ENCODE assay signal across 18 cellular contexts in the genomic region with DNA sequence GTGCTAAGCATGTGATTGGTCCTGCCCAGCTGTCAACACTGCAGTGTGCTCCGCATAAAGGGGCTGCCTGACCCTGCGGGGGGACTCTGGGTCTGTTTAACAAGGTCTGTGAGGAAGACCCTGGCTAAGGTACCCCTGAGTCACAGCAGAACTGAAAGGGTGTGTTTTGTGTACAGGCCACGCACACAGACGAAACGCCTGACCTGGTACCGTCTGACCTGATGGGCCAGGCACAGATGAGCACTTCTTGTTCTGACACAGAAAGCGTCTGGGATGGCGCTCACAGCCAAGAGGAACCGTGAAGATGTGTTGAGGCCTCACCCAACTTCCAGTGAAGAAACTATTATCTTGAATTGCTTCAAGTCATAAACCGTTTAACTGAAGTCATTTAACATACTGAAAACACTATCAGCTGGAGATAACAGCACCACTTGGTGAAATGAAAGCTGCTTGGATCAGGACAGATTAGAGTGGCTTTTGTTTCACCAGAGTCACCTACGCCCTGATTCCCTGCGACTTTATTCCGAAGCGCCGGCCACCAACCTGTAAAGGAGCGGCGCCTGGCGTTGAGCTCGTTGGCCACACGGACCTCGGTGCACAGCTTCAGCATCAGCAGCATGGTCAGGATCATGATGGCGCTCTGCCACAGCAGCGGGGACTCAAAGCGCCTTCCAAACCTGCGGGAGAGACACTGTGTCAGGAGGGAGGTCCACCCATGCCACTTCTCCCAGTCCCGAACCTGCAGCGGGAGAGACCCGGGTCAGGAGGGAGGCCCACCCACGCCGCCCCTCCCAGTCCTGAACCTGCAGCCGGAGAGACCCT. TPM values are rescaled to one million over a fixed set of nuclear protein-coding genes. Genes with fewer than 3 reads are reported as not detected.
DNase-seq lines count a peak whose midpoint lies in the region; ATAC-seq and TF ChIP-seq lines count a peak whose summit lies in the region.
"Had no signal": no experiment of that assay in that cellular context is flagged by ENCODE, and none has a peak within 500 bp of the region (broad histone marks: within the 10 kb centered on the region; RNA-seq: fewer than 3 reads in every experiment).

No MANE protein-coding gene starts in this region.

- TF ChIP-seq CTCF in mucosa of descending colon (IDR thresholded peaks at IDR 0.05) (no peak), upper lobe of left lung (IDR thresholded peaks at IDR 0.05) (no peak), gastroesophageal sphincter (IDR thresholded peaks at IDR 0.05) (no peak), WTC11 (IDR thresholded peaks at IDR 0.05) (no peak)

- H3K27me3 ChIP-seq in upper lobe of left lung (no peaks in the 10 kb centered on the region), gastroesophageal sphincter (no peaks in the 10 kb centered on the region)

- H3K9me3 ChIP-seq in mucosa of descending colon (no peaks in the 10 kb centered on the region), upper lobe of left lung (no peaks in the 10 kb centered on the region), gastroesophageal sphincter (no peaks in the 10 kb centered on the region)
- H3K9me3 ChIP-seq: A549 had no signal

- TF ChIP-seq POLR2A in upper lobe of left lung (IDR thresholded peaks at IDR 0.05) = no peak
- no peak for TF ChIP-seq POLR2A in gastroesophageal sphincter (IDR thresholded peaks at IDR 0.05)

- peaks cover 42% of the 10 kb centered on the region for H3K4me1 ChIP-seq in mucosa of descending colon (ENCODE audit: low read depth)
- H3K4me1 ChIP-seq in upper lobe of left lung = peaks cover 21 to 64% (median 37%) of the 10 kb centered on the region in 4 donors
- peaks cover 0 to 49% (median 15%) of the 10 kb centered on the region in 3 donors for H3K4me1 ChIP-seq in gastroesophageal sphincter
- H3K4me1 ChIP-seq: A549 had no signal

- no peaks in the 10 kb centered on the region; the same call in 1 of the 2 replicates for H3K27me3 Mint-ChIP-seq in WTC11 (ENCODE audit: low read depth)
- H3K27me3 Mint-ChIP-seq: CD8-positive, alpha-beta memory T cell; IgD-negative memory B cell; stimulated activated naive CD8-positive, alpha-beta T cell treated with anti-CD3 and anti-CD28 coated beads, Interleukin-15, Interleukin-2, amounts not matched to agents 100 ng/mL and 50 ng/mL, for 24 hours had no signal

- POLR2A ChIA-PET in WTC11 (lab: Charles Lee) = interaction anchor here (0.8 kb wide), 1 partner anchor 98 kb away, joined by 3 read pairs; no protein-coding TSS in a partner anchor

- CTCF ChIA-PET in WTC11 (lab: Charles Lee) = no interaction called here

- no peaks in the 10 kb centered on the region for H3K36me3 ChIP-seq in mucosa of descending colon (ENCODE audit: low read depth)
- H3K36me3 ChIP-seq in upper lobe of left lung = peaks cover 10 to 56% (median 28%) of the 10 kb centered on the region in 4 donors
- peaks cover 0 to 60% of the 10 kb centered on the region in 2 donors for H3K36me3 ChIP-seq in gastroesophageal sphincter

- no peaks in the 10 kb centered on the region for H3K9me3 Mint-ChIP-seq in WTC11

- peaks cover 2% of the 10 kb centered on the region; the same call in 1 of the 2 replicates for H3K36me3 Mint-ChIP-seq in WTC11

- TF ChIP-seq EP300 in upper lobe of left lung (IDR thresholded peaks at IDR 0.05) = no peak
- TF ChIP-seq EP300 in gastroesophageal sphincter (IDR thresholded peaks at IDR 0.05) = no peak

- H3K27ac Mint-ChIP-seq in WTC11 = no peak overlapping the region
- H3K27ac Mint-ChIP-seq: stimulated activated naive CD8-positive, alpha-beta T cell treated with anti-CD3 and anti-CD28 coated beads, Interleukin-15, Interleukin-2, amounts not matched to agents 100 ng/mL and 50 ng/mL, for 24 hours had no signal

- peak; percentile 60 for DNase-seq in activated effector memory CD4-positive, alpha-beta T cell treated with anti-CD3 and anti-CD28 coated beads, Interleukin-2, amount 50 U/mL, for 16 hours
- DNase-seq in activated effector memory CD4-positive, alpha-beta T cell treated with Interleukin-2 at 50 U/mL for 16 hours = no peak
- DNase-seq in ecto neural progenitor cell (ENCODE audit: low spot score) (peak; percentile 42), mucosa of descending colon (peak; percentile 73 to 78 (median 76)), upper lobe of left lung (peak; percentile 19 to 72), WTC11 (ENCODE audit: low spot score) (no peak), nucleus accumbens (lab: John Stamatoyannopoulos, UW) (no peak)
- DNase-seq: activated CD4-positive, alpha-beta T cell treated with anti-CD3 and anti-CD28 coated beads, Interleukin-2, amount 50 U/mL, for 4 hours; anterior cingulate cortex; CD8-positive, alpha-beta memory T cell; NCI-H2171 treated with DMSO at 0.1 percent for 48 hours; occipital lobe; SHP77 treated with DMSO at 0.1 percent for 48 hours had no signal

- peak; percentile 80 for ATAC-seq in mucosa of descending colon
- no peak for ATAC-seq in upper lobe of left lung (ENCODE audit: low FRiP score in 2 of 2)
- no peak for ATAC-seq in gastroesophageal sphincter
- ATAC-seq in WTC11 = no peak
- ATAC-seq: A549, HCT116 had no signal

- peaks cover 13% of the 10 kb centered on the region for H3K4me1 Mint-ChIP-seq in WTC11

- H3K27ac ChIP-seq in upper lobe of left lung (no peak overlapping the region), gastroesophageal sphincter (no peak overlapping the region)
- H3K27ac ChIP-seq: A549 had no signal

- no peak overlapping the region for H3K4me3 Mint-ChIP-seq in WTC11
- H3K4me3 Mint-ChIP-seq: stimulated activated naive CD8-positive, alpha-beta T cell treated with anti-CD3 and anti-CD28 coated beads, Interleukin-15, Interleukin-2, amounts not matched to agents 100 ng/mL and 50 ng/mL, for 24 hours had no signal

- H3K4me3 ChIP-seq in mucosa of descending colon = no peak overlapping the region
- no peak overlapping the region for H3K4me3 ChIP-seq in upper lobe of left lung
- H3K4me3 ChIP-seq in gastroesophageal sphincter = no peak overlapping the region
- H3K4me3 ChIP-seq: A549 had no signal

- whole genome bisulfite sequencing in upper lobe of left lung, 2 donors = 89 to 90% methylated on average over 10 to 31 of the region's 31 CpGs
- 73 to 83% methylated on average over 6 to 13 of the region's 31 CpGs for WGBS in gastroesophageal sphincter (ENCODE audit: low coverage in 1 of 2), 2 donors

- intact Hi-C loops in mucosa of descending colon (cut with DNase I, micrococcal nuclease) = no loop called here

TF ChIP-seq in WTC11, 78 proteins besides CTCF, POLR2A, EP300 and RAD21:
- TF ChIP-seq, protein P1, sequence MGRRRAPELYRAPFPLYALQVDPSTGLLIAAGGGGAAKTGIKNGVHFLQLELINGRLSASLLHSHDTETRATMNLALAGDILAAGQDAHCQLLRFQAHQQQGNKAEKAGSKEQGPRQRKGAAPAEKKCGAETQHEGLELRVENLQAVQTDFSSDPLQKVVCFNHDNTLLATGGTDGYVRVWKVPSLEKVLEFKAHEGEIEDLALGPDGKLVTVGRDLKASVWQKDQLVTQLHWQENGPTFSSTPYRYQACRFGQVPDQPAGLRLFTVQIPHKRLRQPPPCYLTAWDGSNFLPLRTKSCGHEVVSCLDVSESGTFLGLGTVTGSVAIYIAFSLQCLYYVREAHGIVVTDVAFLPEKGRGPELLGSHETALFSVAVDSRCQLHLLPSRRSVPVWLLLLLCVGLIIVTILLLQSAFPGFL (CRISPR knock-in tag; IDR thresholded peaks at IDR 0.05; ENCODE audit: borderline replicate concordance) = no peak
- no peak for TF ChIP-seq HMGA2 (CRISPR knock-in tag; IDR thresholded peaks at IDR 0.05)
- no peak for TF ChIP-seq SMAD4 (CRISPR knock-in tag; IDR thresholded peaks at IDR 0.05)
- no peak for TF ChIP-seq PRRX2 (CRISPR knock-in tag; IDR thresholded peaks at IDR 0.05)
- TF ChIP-seq USF1 (CRISPR knock-in tag; IDR thresholded peaks at IDR 0.05) = no peak

RNA-seq across cellular contexts. Expression of gene SLC66A2, which starts 8.5 kb away (rescaled TPM):
- total RNA-seq in mucosa of descending colon (10 to 100 TPM; 54.5 to 90.1 (median 68.6) TPM), upper lobe of left lung (10 to 100 TPM; 37.6 to 90.7 (median 66.5) TPM), gastroesophageal sphincter (10 to 100 TPM; 32.2 to 42.6 (median 35.6) TPM), WTC11 (2021) (15.1 to 20.9 TPM (median 18.6 TPM) in 3 replicates)

RNA-seq across cellular contexts. Expression of gene HSBP1L1, which starts 21.4 kb away (rescaled TPM):
- total RNA-seq in mucosa of descending colon (10 to 100 TPM; 33.8 to 73.7 (median 68.4) TPM), upper lobe of left lung (10 to 100 TPM; 32.1 to 80.7 (median 43.8) TPM), gastroesophageal sphincter (10 to 100 TPM in 3 of 4 donors, 1 to 10 TPM in 1; 3.2 to 23.8 (median 12.4) TPM), WTC11 (2021) (1.4 to 1.7 TPM (median 1.6 TPM) in 3 replicates)

RNA-seq across cellular contexts. Expression of gene TXNL4A, which starts 45.4 kb away (rescaled TPM):
- total RNA-seq in mucosa of descending colon = 10 to 100 TPM; 64.1 to 83.4 (median 76.7) TPM
- 100 to 1,000 TPM in 1 of 6 donors, 10 to 100 TPM in 5; 11.5 to 101 (median 27.8) TPM for total RNA-seq in upper lobe of left lung
- 10 to 100 TPM; 20.4 to 55.3 (median 39.6) TPM for total RNA-seq in gastroesophageal sphincter
- 144 to 157 TPM (median 148 TPM) in 3 replicates for total RNA-seq in WTC11 (2021)

Comparison
In these comparisons a context has a peak if more than half of its experiments do, and no peak if none do; other contexts are left out.
1. DNase-seq: peak in activated effector memory CD4-positive, alpha-beta T cell treated with anti-CD3 and anti-CD28 coated beads, Interleukin-2, amount 50 U/mL, for 16 hours (single experiment), ecto neural progenitor cell (single experiment), mucosa of descending colon (3 of 3) and upper lobe of left lung (2 of 2); none in activated effector memory CD4-positive, alpha-beta T cell treated with Interleukin-2 at 50 U/mL for 16 hours (single experiment), WTC11 (single experiment) and nucleus accumbens (0 of 56).